Comparison of ENCODE assay signal across 1 cellular context in the genomic region with DNA sequence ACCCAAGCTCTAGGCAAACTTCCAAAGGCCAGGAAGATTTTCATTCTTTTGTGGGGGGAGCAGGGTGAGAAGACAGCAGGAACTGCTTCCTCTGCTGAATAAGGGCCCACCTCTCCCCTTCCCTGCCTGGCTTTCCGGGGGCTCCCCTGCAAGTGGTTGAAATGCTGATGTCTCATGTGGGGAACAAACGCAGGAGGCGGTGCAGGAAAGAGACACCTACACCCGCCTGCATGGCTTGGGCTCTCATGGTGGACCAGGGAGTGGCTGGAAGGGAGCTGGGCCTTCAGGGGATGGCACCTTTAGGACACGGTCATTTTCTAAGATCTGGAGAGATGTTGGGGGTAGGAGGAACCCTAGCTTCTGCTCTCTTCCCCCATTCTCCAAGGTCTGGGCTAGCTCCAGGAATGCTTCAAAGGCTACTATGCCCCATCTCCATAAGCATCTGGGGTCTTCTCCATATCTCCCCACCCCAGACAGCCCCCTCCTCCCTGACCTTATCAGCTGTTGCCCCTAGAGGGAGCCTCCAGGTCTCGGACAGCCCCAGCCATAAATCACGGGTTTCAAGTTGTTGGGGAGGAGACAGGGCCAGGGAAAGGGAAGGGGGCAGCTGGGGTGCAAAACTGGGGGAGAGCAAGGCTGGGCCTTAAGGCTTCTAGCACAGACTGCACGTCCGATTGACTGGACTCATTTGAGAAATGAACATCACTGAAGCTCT.
TF ChIP-seq lines count a peak whose summit lies in the region.

No MANE protein-coding gene starts in this region.

TF ChIP-seq in HCT116, 20 proteins besides CTCF, POLR2A, EP300 and RAD21 (continued from another document):
- TF ChIP-seq, protein P1, sequence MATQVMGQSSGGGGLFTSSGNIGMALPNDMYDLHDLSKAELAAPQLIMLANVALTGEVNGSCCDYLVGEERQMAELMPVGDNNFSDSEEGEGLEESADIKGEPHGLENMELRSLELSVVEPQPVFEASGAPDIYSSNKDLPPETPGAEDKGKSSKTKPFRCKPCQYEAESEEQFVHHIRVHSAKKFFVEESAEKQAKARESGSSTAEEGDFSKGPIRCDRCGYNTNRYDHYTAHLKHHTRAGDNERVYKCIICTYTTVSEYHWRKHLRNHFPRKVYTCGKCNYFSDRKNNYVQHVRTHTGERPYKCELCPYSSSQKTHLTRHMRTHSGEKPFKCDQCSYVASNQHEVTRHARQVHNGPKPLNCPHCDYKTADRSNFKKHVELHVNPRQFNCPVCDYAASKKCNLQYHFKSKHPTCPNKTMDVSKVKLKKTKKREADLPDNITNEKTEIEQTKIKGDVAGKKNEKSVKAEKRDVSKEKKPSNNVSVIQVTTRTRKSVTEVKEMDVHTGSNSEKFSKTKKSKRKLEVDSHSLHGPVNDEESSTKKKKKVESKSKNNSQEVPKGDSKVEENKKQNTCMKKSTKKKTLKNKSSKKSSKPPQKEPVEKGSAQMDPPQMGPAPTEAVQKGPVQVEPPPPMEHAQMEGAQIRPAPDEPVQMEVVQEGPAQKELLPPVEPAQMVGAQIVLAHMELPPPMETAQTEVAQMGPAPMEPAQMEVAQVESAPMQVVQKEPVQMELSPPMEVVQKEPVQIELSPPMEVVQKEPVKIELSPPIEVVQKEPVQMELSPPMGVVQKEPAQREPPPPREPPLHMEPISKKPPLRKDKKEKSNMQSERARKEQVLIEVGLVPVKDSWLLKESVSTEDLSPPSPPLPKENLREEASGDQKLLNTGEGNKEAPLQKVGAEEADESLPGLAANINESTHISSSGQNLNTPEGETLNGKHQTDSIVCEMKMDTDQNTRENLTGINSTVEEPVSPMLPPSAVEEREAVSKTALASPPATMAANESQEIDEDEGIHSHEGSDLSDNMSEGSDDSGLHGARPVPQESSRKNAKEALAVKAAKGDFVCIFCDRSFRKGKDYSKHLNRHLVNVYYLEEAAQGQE (IDR thresholded peaks at IDR 0.05; ENCODE audit: low read depth), result no peak
- no peak for TF ChIP-seq ATF3 (IDR thresholded peaks at IDR 0.05)
- TF ChIP-seq CEBPB (IDR thresholded peaks at IDR 0.05; ENCODE audit: low read depth), result no peak
